Comparison of ENCODE assay signal across 8 cellular contexts in the genomic region with DNA sequence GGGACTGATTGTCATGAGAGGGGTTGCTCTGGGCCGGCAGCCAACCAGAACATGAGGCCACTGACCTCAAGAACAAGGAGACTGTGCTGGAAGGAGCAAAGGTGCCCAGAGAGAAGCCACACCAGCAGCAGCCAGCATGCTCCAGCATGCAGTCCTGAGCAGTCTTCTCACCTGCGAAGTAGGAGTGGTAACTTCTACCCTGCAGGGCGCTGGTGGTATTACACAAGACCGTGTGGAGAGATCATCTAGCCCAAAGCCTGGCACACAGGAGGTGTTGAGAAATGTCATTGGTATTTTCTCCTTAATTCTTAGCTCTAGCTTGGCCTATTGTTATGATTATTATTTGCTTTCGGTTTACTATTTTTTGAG.
DNase-seq lines count a peak whose midpoint lies in the region; ATAC-seq and TF ChIP-seq lines count a peak whose summit lies in the region.

No MANE protein-coding gene starts in this region.

- no peaks in the 10 kb centered on the region for H3K36me3 ChIP-seq in Caco-2 (ENCODE audit: control insufficient read depth, insufficient read depth, low read length)
- no peaks in the 10 kb centered on the region for H3K36me3 ChIP-seq in transverse colon
- H3K36me3 ChIP-seq in adrenal gland (replicated peaks in 1 of 2): no peaks in the 10 kb centered on the region

- H3K9me3 Mint-ChIP-seq in Caco-2 (ENCODE audit: unreplicated experiment): no peaks in the 10 kb centered on the region

- in situ Hi-C loops in transverse colon (cut with MboI; ENCODE audit: low pct_ligation_motif_present in 1 of 4, low pct_unique_long_range_greater_than_20kb in 1 of 4, low sequenced_read_pairs in 3 of 4): no loop called here

- CTCF ChIA-PET in Caco-2 (lab: Charles Lee): no interaction called here

- TF ChIP-seq POLR2A in transverse colon (IDR thresholded peaks at IDR 0.05): no peak
- no peak for TF ChIP-seq POLR2A in adrenal gland (IDR thresholded peaks at IDR 0.05)

- H3K4me1 Mint-ChIP-seq in Caco-2 (ENCODE audit: low read depth, unreplicated experiment): no peaks in the 10 kb centered on the region

- no peak for TF ChIP-seq EP300 in transverse colon (IDR thresholded peaks at IDR 0.05; ENCODE audit: low read depth)

- no TSS peak for BruUV-seq in Caco-2 (replicated peaks; lab: Mats Ljungman, UMichigan)

- TF ChIP-seq CTCF in Caco-2 (IDR thresholded peaks at IDR 0.05; ENCODE audit: insufficient read depth in 1 of 2, low read depth in 1 of 2, low read length in 1 of 2, severe bottlenecking in 1 of 2, unreplicated experiment in 1 of 2) (peak; percentile 32 to 54), cardiac fibroblast (IDR thresholded peaks at IDR 0.05; ENCODE audit: low read depth, low read length) (peak; percentile 47), transverse colon (IDR thresholded peaks at IDR 0.05) (peak in 3 of 5 experiments; percentile 22 to 41 (median 30)), adrenal gland (IDR thresholded peaks at IDR 0.05) (no peak)

- H3K27me3 ChIP-seq in Caco-2 (replicated peaks; ENCODE audit: control insufficient read depth, insufficient read depth, low read length): no peaks in the 10 kb centered on the region; the same call in 1 of the 2 replicates
- no peaks in the 10 kb centered on the region for H3K27me3 ChIP-seq in transverse colon
- H3K27me3 ChIP-seq in adrenal gland: no peaks in the 10 kb centered on the region

- H3K27ac ChIP-seq in transverse colon (no peak overlapping the region), adrenal gland (no peak overlapping the region)

- H3K4me3 Mint-ChIP-seq in Caco-2 (ENCODE audit: unreplicated experiment): no peak overlapping the region

- 71 to 94% methylated on average over 3 to 5 of the region's 5 CpGs for WGBS in transverse colon (ENCODE audit: low coverage in 1 of 2), 2 donors
- WGBS in adrenal gland, 4 donors: 67 to 76% (median 71%) methylated on average over 5 of the region's 5 CpGs

- no peaks in the 10 kb centered on the region for H3K4me1 ChIP-seq in Caco-2
- no peaks in the 10 kb centered on the region for H3K4me1 ChIP-seq in transverse colon
- no peaks in the 10 kb centered on the region for H3K4me1 ChIP-seq in adrenal gland (replicated peaks in 1 of 2)

- intact Hi-C loops in Caco-2 (cut with micrococcal nuclease; ENCODE audit: unreplicated experiment): no loop called here
- intact Hi-C loops in transverse colon (cut with DNase I; ENCODE audit: low total_unique reads): no loop called here
- intact Hi-C loops in adrenal gland (cut with DNase I): no loop called here

- ATAC-seq in GM19043 (IDR thresholded peaks at IDR 0.05; ENCODE audit: low read depth, unreplicated experiment) (peak; percentile 88), HG03442 (IDR thresholded peaks at IDR 0.05; ENCODE audit: unreplicated experiment) (peak; percentile 90)

- POLR2A ChIA-PET in Caco-2 (lab: Charles Lee): no interaction called here

- no peak overlapping the region for H3K27ac Mint-ChIP-seq in Caco-2 (ENCODE audit: unreplicated experiment)

- H3K27me3 Mint-ChIP-seq in Caco-2 (ENCODE audit: insufficient read depth, unreplicated experiment): peaks cover 10% of the 10 kb centered on the region

- H3K9me3 ChIP-seq in Caco-2 (no peaks in the 10 kb centered on the region), transverse colon (no peaks in the 10 kb centered on the region), adrenal gland (replicated peaks in 1 of 3) (no peaks in the 10 kb centered on the region)

- DNase-seq in Caco-2: peak; percentile 35 to 55
- DNase-seq in cardiac fibroblast (ENCODE audit: low read depth in 2 of 2): no peak
- no peak for DNase-seq in transverse colon
- no peak for DNase-seq in NCI-H2196 (lab: John Stamatoyannopoulos, UW; ENCODE audit: unreplicated experiment)
- no peak for DNase-seq in adrenal gland
- DNase-seq in stimulated activated CD4-positive, alpha-beta T cell treated with anti-CD3 and anti-CD28 coated beads, Interleukin-1b, Interleukin-23, amount 100 ng/mL, for 48 hours: no peak

- H3K4me3 ChIP-seq in Caco-2 (ENCODE audit: low read depth, low read length) (no peak overlapping the region), cardiac fibroblast (replicated peaks in 1 of 2; ENCODE audit: low read depth in 2 of 2, low read length in 2 of 2) (no peak overlapping the region), transverse colon (no peak overlapping the region), adrenal gland (no peak overlapping the region)

- H3K36me3 Mint-ChIP-seq in Caco-2 (ENCODE audit: insufficient read depth, unreplicated experiment): no peaks in the 10 kb centered on the region

Comparison
In these comparisons a context has a peak if more than half of its experiments do, and no peak if none do; other contexts are left out.
1. DNase-seq: peak in Caco-2 (2 of 2); none in cardiac fibroblast (0 of 2), transverse colon (single experiment), NCI-H2196 (single experiment), adrenal gland (0 of 7) and stimulated activated CD4-positive, alpha-beta T cell treated with anti-CD3 and anti-CD28 coated beads, Interleukin-1b, Interleukin-23, amount 100 ng/mL, for 48 hours (single experiment).
2. CTCF ChIP-seq: peak in Caco-2 (2 of 2), cardiac fibroblast (single experiment) and transverse colon (3 of 5); none in adrenal gland (0 of 6).